Comparison of ENCODE assay signal across 17 cellular contexts in genomic region chr2:196365923-196366322, GRCh38.
DNase-seq lines count a peak whose midpoint lies in the region; ATAC-seq and TF ChIP-seq lines count a peak whose summit lies in the region.
"Had no signal": no experiment of that assay in that cellular context is flagged by ENCODE, and none has a peak within 500 bp of the region (broad histone marks: within the 10 kb centered on the region; RNA-seq: fewer than 3 reads in every experiment).

No MANE protein-coding gene starts in this region.

- peak; percentile 19 for ATAC-seq in activated T-helper 17 cell treated with anti-CD3 and anti-CD28 coated beads, Interleukin-2, amount 50 U/mL, for 72 hours (replicated peaks)
- no peak for ATAC-seq in lower lobe of right lung
- no peak for ATAC-seq in HG02938 (IDR thresholded peaks at IDR 0.05; ENCODE audit: unreplicated experiment)
- ATAC-seq: Right ventricle myocardium inferior had no signal

- no peaks in the 10 kb centered on the region for H3K4me1 ChIP-seq in lower lobe of right lung
- H3K4me1 ChIP-seq: Peyer's patch had no signal

- peaks cover 5% of the 10 kb centered on the region for H3K4me1 Mint-ChIP-seq in activated T-helper 17 cell treated with anti-CD3 and anti-CD28 coated beads, Interleukin-2, amount 50 U/mL, for 72 hours
- H3K4me1 Mint-ChIP-seq in activated CD4-positive, alpha-beta T cell treated with anti-CD3 and anti-CD28 coated beads, Interleukin-2, amount 10 ng/mL, durations not matched to agents 7 days and 5 days, result peaks cover 11% of the 10 kb centered on the region

- H3K27me3 Mint-ChIP-seq in activated T-helper 17 cell treated with anti-CD3 and anti-CD28 coated beads, Interleukin-2, amount 50 U/mL, for 72 hours, result no peaks in the 10 kb centered on the region
- H3K27me3 Mint-ChIP-seq in activated CD4-positive, alpha-beta T cell treated with anti-CD3 and anti-CD28 coated beads, Interleukin-2, amount 10 ng/mL, durations not matched to agents 7 days and 5 days, result peaks cover 4% of the 10 kb centered on the region

- no peaks in the 10 kb centered on the region for H3K36me3 ChIP-seq in lower lobe of right lung
- H3K36me3 ChIP-seq: MG63, Peyer's patch had no signal

- peaks cover 4% of the 10 kb centered on the region for H3K9me3 ChIP-seq in lower lobe of right lung
- H3K9me3 ChIP-seq: Peyer's patch had no signal

- H3K9me3 Mint-ChIP-seq in activated T-helper 17 cell treated with anti-CD3 and anti-CD28 coated beads, Interleukin-2, amount 50 U/mL, for 72 hours, result peaks cover 7% of the 10 kb centered on the region
- peaks cover 10% of the 10 kb centered on the region for H3K9me3 Mint-ChIP-seq in activated CD4-positive, alpha-beta T cell treated with anti-CD3 and anti-CD28 coated beads, Interleukin-2, amount 10 ng/mL, durations not matched to agents 7 days and 5 days

- H3K27me3 ChIP-seq in lower lobe of right lung (ENCODE audit: low read depth), result no peaks in the 10 kb centered on the region
- H3K27me3 ChIP-seq: MG63, Peyer's patch had no signal

- no peak overlapping the region for H3K4me3 ChIP-seq in lower lobe of right lung
- H3K4me3 ChIP-seq: MG63, Peyer's patch had no signal

- peak; percentile 39 for DNase-seq in KBM-7
- DNase-seq in OCI-M1 (lab: John Stamatoyannopoulos, UW), result peak; percentile 95
- no peak for DNase-seq in lower lobe of right lung
- DNase-seq in activated CD4-positive, alpha-beta T cell treated with anti-CD3 and anti-CD28 coated beads, Interleukin-2, amount 10 ng/mL, durations not matched to agents 7 days and 5 days, result no peak
- DNase-seq in activated T-cell treated with anti-CD3 and anti-CD28 coated beads for 4 hours, result no peak
- DNase-seq: MG63; NCI-H1092 treated with DMSO at 0.1 percent for 48 hours; NCI-H1436 treated with DMSO at 0.1 percent for 48 hours; NCI-H2029; NCI-H2227 treated with DMSO at 0.1 percent for 48 hours; NCI-H510A; NK-92 treated with Interleukin-12 subunit alpha and Interleukin-12 subunit beta, amount 100 ng/mL, for 24 hours; Peyer's patch had no signal

- no peak overlapping the region for H3K4me3 Mint-ChIP-seq in activated T-helper 17 cell treated with anti-CD3 and anti-CD28 coated beads, Interleukin-2, amount 50 U/mL, for 72 hours
- no peak overlapping the region for H3K4me3 Mint-ChIP-seq in activated CD4-positive, alpha-beta T cell treated with anti-CD3 and anti-CD28 coated beads, Interleukin-2, amount 10 ng/mL, durations not matched to agents 7 days and 5 days
- H3K4me3 Mint-ChIP-seq: CD4-positive, CD25-positive, alpha-beta regulatory T cell had no signal

- in situ Hi-C loops in KBM-7 (cut with MboI; ENCODE audit: low pct_unique_long_range_greater_than_20kb, low sequenced_read_pairs), result no loop called here

- H3K27ac Mint-ChIP-seq in activated T-helper 17 cell treated with anti-CD3 and anti-CD28 coated beads, Interleukin-2, amount 50 U/mL, for 72 hours, result peak overlapping the region; percentile 17
- H3K27ac Mint-ChIP-seq in activated CD4-positive, alpha-beta T cell treated with anti-CD3 and anti-CD28 coated beads, Interleukin-2, amount 10 ng/mL, durations not matched to agents 7 days and 5 days, result no peak overlapping the region
- H3K27ac Mint-ChIP-seq: CD4-positive, CD25-positive, alpha-beta regulatory T cell had no signal

- no peaks in the 10 kb centered on the region for H3K36me3 Mint-ChIP-seq in activated T-helper 17 cell treated with anti-CD3 and anti-CD28 coated beads, Interleukin-2, amount 50 U/mL, for 72 hours (ENCODE audit: low read depth)
- no peaks in the 10 kb centered on the region for H3K36me3 Mint-ChIP-seq in activated CD4-positive, alpha-beta T cell treated with anti-CD3 and anti-CD28 coated beads, Interleukin-2, amount 10 ng/mL, durations not matched to agents 7 days and 5 days (ENCODE audit: low read depth)
- H3K36me3 Mint-ChIP-seq: CD4-positive, CD25-positive, alpha-beta regulatory T cell had no signal

- H3K27ac ChIP-seq in lower lobe of right lung, result peak overlapping the region; percentile 38
- H3K27ac ChIP-seq: Peyer's patch had no signal

- intact Hi-C loops in lower lobe of right lung (cut with DNase I), result no loop called here

- POLR2A ChIA-PET in activated CD4-positive, alpha-beta T cell treated with anti-CD3 and anti-CD28 coated beads, Interleukin-2, amount 10 ng/mL, durations not matched to agents 7 days and 5 days (lab: Charles Lee), result no interaction called here

- no peak for TF ChIP-seq CTCF in lower lobe of right lung (IDR thresholded peaks at IDR 0.05)

- CTCF ChIA-PET in activated CD4-positive, alpha-beta T cell treated with anti-CD3 and anti-CD28 coated beads, Interleukin-2, amount 10 ng/mL, durations not matched to agents 7 days and 5 days (lab: Charles Lee), result no interaction called here

Comparison
In these comparisons a context has a peak if more than half of its experiments do, and no peak if none do; other contexts are left out.
1. DNase-seq: peak in KBM-7 (single experiment) and OCI-M1 (single experiment); none in lower lobe of right lung (single experiment), activated CD4-positive, alpha-beta T cell treated with anti-CD3 and anti-CD28 coated beads, Interleukin-2, amount 10 ng/mL, durations not matched to agents 7 days and 5 days (single experiment) and activated T-cell treated with anti-CD3 and anti-CD28 coated beads for 4 hours (single experiment).